In the genomic region with DNA sequence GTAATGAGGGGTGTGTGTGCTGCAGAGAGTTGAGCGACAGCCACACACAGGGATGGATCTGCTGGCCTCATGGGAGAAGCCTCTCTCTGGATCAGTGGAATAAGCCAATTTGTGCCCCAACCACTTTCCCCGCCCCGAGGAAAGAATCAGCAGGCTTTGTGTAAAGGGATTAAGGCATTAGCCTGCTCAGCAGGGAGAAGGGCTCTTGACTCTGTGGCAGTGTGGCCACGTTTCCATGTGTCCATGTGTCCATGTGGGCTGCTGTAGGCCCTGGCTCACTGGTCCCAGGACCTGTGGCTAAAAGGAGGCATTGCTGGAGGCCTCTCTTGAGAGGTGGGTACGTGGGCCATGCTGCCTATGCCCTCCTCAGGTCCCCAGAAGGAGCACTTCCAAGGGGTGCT, we compare ENCODE assay signal across 26 cellular contexts.
DNase-seq lines count a peak whose midpoint lies in the region; ATAC-seq and TF ChIP-seq lines count a peak whose summit lies in the region.
"Had no signal": no experiment of that assay in that cellular context is flagged by ENCODE, and none has a peak within 500 bp of the region (broad histone marks: within the 10 kb centered on the region; RNA-seq: fewer than 3 reads in every experiment).

No MANE protein-coding gene starts in this region.

- H3K4me1 ChIP-seq in Panc1 (ENCODE audit: control insufficient read depth, insufficient read depth, low read length) = peaks cover 8% of the 10 kb centered on the region; the same call in 1 of the 2 replicates
- H3K4me1 ChIP-seq in lung (ENCODE audit: control insufficient read depth in 2 of 2, insufficient read depth in 2 of 2, low read length in 2 of 2) = peaks cover 4 to 6% of the 10 kb centered on the region in 2 donors
- H3K4me1 ChIP-seq in suprapubic skin = peaks cover 22% of the 10 kb centered on the region
- H3K4me1 ChIP-seq: right lobe of liver had no signal

- no peaks in the 10 kb centered on the region for H3K27me3 ChIP-seq in Panc1 (ENCODE audit: control insufficient read depth, insufficient read depth, low read length)
- no peaks in the 10 kb centered on the region for H3K27me3 ChIP-seq in lung (ENCODE audit: control insufficient read depth, insufficient read depth)
- no peaks in the 10 kb centered on the region for H3K27me3 ChIP-seq in suprapubic skin
- H3K27me3 ChIP-seq: heart left ventricle, ovary, right lobe of liver, tibial artery had no signal

- POLR2A ChIA-PET in Panc1 (lab: Charles Lee) = no interaction called here

- H3K27ac ChIP-seq in Panc1 (ENCODE audit: low read length) (peak overlapping the region; percentile 18; the same call in 1 of the 2 replicates), lung (ENCODE audit: low read depth in 1 of 2, low read length in 1 of 2) (no peak overlapping the region), suprapubic skin (no peak overlapping the region)
- H3K27ac ChIP-seq: 22Rv1, heart left ventricle, KMS-11, ovary, right lobe of liver, tibial artery had no signal

- TF ChIP-seq EP300 in suprapubic skin (IDR thresholded peaks at IDR 0.05) = no peak

- in situ Hi-C loops in Panc1 (cut with HindIII; ENCODE audit: low pct_unique_long_range_greater_than_20kb, low sequenced_read_pairs) = no loop called here

- ATAC-seq in Panc1 (no peak), lung (ENCODE audit: insufficient read depth, low FRiP score) (peak; percentile 6)
- ATAC-seq: activated CD8-positive, alpha-beta memory T cell treated with anti-CD3 and anti-CD28 coated beads, Interleukin-2, amount 10 ng/mL, durations not matched to agents 7 days and 5 days; activated naive CD4-positive, alpha-beta T cell treated with anti-CD3 and anti-CD28 coated beads, Interleukin-2, amount 50 U/mL, for 72 hours; CD8-positive, alpha-beta T cell; GM23338; heart left ventricle; natural killer cell; right lobe of liver; SK-N-SH treated with all-trans-retinoic acid at 6 μM for 48 hours; stimulated activated naive CD8-positive, alpha-beta T cell treated with anti-CD3 and anti-CD28 coated beads, Interleukin-15, amount 100 ng/mL, for 72 hours had no signal

- TF ChIP-seq POLR2A in suprapubic skin (IDR thresholded peaks at IDR 0.05) = no peak

- CTCF ChIA-PET in Panc1 (lab: Charles Lee) = no interaction called here

- no peak overlapping the region for H3K4me3 ChIP-seq in Panc1 (ENCODE audit: low read depth in 2 of 2, low read length in 2 of 2)
- no peak overlapping the region for H3K4me3 ChIP-seq in lung
- no peak overlapping the region for H3K4me3 ChIP-seq in suprapubic skin
- H3K4me3 ChIP-seq: GM23338, heart left ventricle, ovary, right lobe of liver, tibial artery had no signal

- intact Hi-C loops in Panc1 (cut with micrococcal nuclease; ENCODE audit: unreplicated experiment) = no loop called here

- H3K9me3 ChIP-seq in Panc1 (ENCODE audit: control insufficient read depth, insufficient read depth, low read depth, low read length) = no peaks in the 10 kb centered on the region
- no peaks in the 10 kb centered on the region for H3K9me3 ChIP-seq in lung (ENCODE audit: control insufficient read depth in 2 of 2, insufficient read depth in 1 of 2, low read length in 1 of 2)
- H3K9me3 ChIP-seq in suprapubic skin = no peaks in the 10 kb centered on the region
- H3K9me3 ChIP-seq: heart left ventricle, ovary, right lobe of liver, tibial artery had no signal

- no peaks in the 10 kb centered on the region for H3K36me3 ChIP-seq in Panc1 (ENCODE audit: control insufficient read depth, insufficient read depth, low read length)
- H3K36me3 ChIP-seq in lung (ENCODE audit: control insufficient read depth in 2 of 2, insufficient read depth in 2 of 2, low read length in 2 of 2) = no peaks in the 10 kb centered on the region
- H3K36me3 ChIP-seq in suprapubic skin = no peaks in the 10 kb centered on the region
- H3K36me3 ChIP-seq: heart left ventricle, ovary, right lobe of liver, tibial artery had no signal

- DNase-seq in activated effector memory CD4-positive, alpha-beta T cell treated with anti-CD3 and anti-CD28 coated beads, Interleukin-2, amount 50 U/mL, for 16 hours = peak; percentile 41
- no peak for DNase-seq in activated effector memory CD4-positive, alpha-beta T cell treated with Interleukin-2 at 50 U/mL for 16 hours
- DNase-seq in Panc1 (ENCODE audit: low read depth, low spot score) = no peak
- DNase-seq in lung (ENCODE audit: low spot score) = no peak
- peak; percentile 29 to 35 for DNase-seq in suprapubic skin (ENCODE audit: low spot score in 2 of 2)
- no peak for DNase-seq in H4 (ENCODE audit: low spot score)
- no peak for DNase-seq in ureter (ENCODE audit: low spot score)
- DNase-seq in effector CD8-positive, alpha-beta T cell (lab: John Stamatoyannopoulos, UW) = no peak
- DNase-seq: activated CD4-positive, alpha-beta T cell treated with anti-CD3 and anti-CD28 coated beads, Interleukin-2, amount 10 ng/mL, durations not matched to agents 24 days and 14 days; activated CD8-positive, alpha-beta memory T cell treated with anti-CD3 and anti-CD28 coated beads, Interleukin-2, amount 10 ng/mL, durations not matched to agents 7 days and 5 days; CD8-positive, alpha-beta T cell; natural killer cell; NCI-H146; NCI-H526; RPMI8226; stimulated activated naive CD8-positive, alpha-beta T cell treated with anti-CD3 and anti-CD28 coated beads, Interleukin-15, amount 100 ng/mL, for 72 hours; T-helper 2 cell had no signal

- TF ChIP-seq CTCF in Panc1 (IDR thresholded peaks at IDR 0.05) (no peak), lung (IDR thresholded peaks at IDR 0.05; ENCODE audit: control extremely low read depth, extremely low read depth) (no peak), suprapubic skin (IDR thresholded peaks at IDR 0.05) (no peak)

- BruUV-seq in Panc1 (replicated peaks; lab: Mats Ljungman, UMichigan) = no TSS peak

- 74 to 92% methylated on average over 5 of the region's 5 CpGs for WGBS in lung, 2 donors
- 84% methylated on average over 5 of the region's 5 CpGs for WGBS in suprapubic skin

Comparison
In these comparisons a context has a peak if more than half of its experiments do, and no peak if none do; other contexts are left out.
1. DNase-seq: peak in activated effector memory CD4-positive, alpha-beta T cell treated with anti-CD3 and anti-CD28 coated beads, Interleukin-2, amount 50 U/mL, for 16 hours (single experiment) and suprapubic skin (2 of 2); none in activated effector memory CD4-positive, alpha-beta T cell treated with Interleukin-2 at 50 U/mL for 16 hours (single experiment), Panc1 (single experiment), lung (single experiment), H4 (single experiment), ureter (single experiment) and effector CD8-positive, alpha-beta T cell (single experiment).